8 cellular contexts compared by ENCODE assay signal in the genomic region with DNA sequence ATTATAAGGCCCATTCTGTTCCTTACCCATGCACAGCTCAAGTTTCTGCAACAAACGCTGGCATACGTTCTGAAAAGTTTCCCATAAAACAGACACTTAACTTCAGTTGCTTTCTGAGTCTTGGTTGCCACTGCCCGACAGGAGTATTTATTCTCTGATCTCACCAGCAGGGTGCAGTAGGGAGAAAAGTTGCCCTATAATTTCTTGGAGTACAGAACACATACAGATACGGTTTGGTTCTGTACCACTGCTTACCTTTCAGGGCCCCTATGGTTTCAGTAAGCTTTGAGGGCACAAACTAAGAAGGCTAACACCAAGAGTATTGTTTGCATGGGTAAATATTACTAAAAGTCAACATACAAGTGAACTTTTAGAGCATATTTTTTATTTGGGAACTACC.
DNase-seq lines count a peak whose midpoint lies in the region; ATAC-seq and TF ChIP-seq lines count a peak whose summit lies in the region.

No MANE protein-coding gene starts in this region.

- peaks cover 13% of the 10 kb centered on the region for H3K9me3 Mint-ChIP-seq in MCF 10A (ENCODE audit: unreplicated experiment)

- no peaks in the 10 kb centered on the region for H3K27me3 ChIP-seq in breast epithelium
- no peaks in the 10 kb centered on the region for H3K27me3 ChIP-seq in Karpas-422 (ENCODE audit: low read length)
- H3K27me3 ChIP-seq in testis: no peaks in the 10 kb centered on the region

- H3K4me1 Mint-ChIP-seq in MCF 10A (ENCODE audit: insufficient read depth, unreplicated experiment): peaks cover 5% of the 10 kb centered on the region

- peaks cover 50% of the 10 kb centered on the region for H3K36me3 Mint-ChIP-seq in MCF 10A (ENCODE audit: insufficient read depth, unreplicated experiment)

- H3K36me3 ChIP-seq in breast epithelium: peaks cover 6% of the 10 kb centered on the region
- H3K36me3 ChIP-seq in Karpas-422 (ENCODE audit: insufficient read depth, low read length): no peaks in the 10 kb centered on the region
- H3K36me3 ChIP-seq in testis (ENCODE audit: low read depth, missing control alignments): no peaks in the 10 kb centered on the region

- CTCF ChIA-PET in MCF 10A (lab: Yijun Ruan, JAX): interaction anchor here (0.6 to 2.1 kb wide), 5 partner anchors 19 to 1250 kb away, joined by 3 to 6 read pairs (median 4); no protein-coding TSS in a partner anchor

- 71 to 74% methylated on average over 4 of the region's 4 CpGs for WGBS in testis, 2 donors

- H3K27ac ChIP-seq in breast epithelium: no peak overlapping the region
- H3K27ac ChIP-seq in Karpas-422 (ENCODE audit: low read length): no peak overlapping the region
- no peak overlapping the region for H3K27ac ChIP-seq in testis

- no peaks in the 10 kb centered on the region for H4K20me1 ChIP-seq in Karpas-422 (ENCODE audit: insufficient read depth, low read depth, low read length)

- TF ChIP-seq POLR2A in breast epithelium (IDR thresholded peaks at IDR 0.05): no peak
- no peak for TF ChIP-seq POLR2A in testis (IDR thresholded peaks at IDR 0.05)

- no peak overlapping the region for H3K4me2 ChIP-seq in Karpas-422 (ENCODE audit: low read depth, low read length, poor library complexity, severe bottlenecking)

- H3K79me2 ChIP-seq in Karpas-422 (ENCODE audit: low read length): no peaks in the 10 kb centered on the region

- intact Hi-C loops in MCF 10A (cut with micrococcal nuclease) (no loop called here), breast epithelium (cut with DNase I; ENCODE audit: low total_unique reads) (no loop called here), testis (cut with DNase I; ENCODE audit: low total_unique reads) (no loop called here)

- no peak overlapping the region for H3K4me3 Mint-ChIP-seq in MCF 10A (ENCODE audit: unreplicated experiment)

- H3K9me2 ChIP-seq in Karpas-422 (replicated peaks; ENCODE audit: insufficient read depth, low read length): no peaks in the 10 kb centered on the region

- H3K4me1 ChIP-seq in breast epithelium (no peaks in the 10 kb centered on the region), Karpas-422 (ENCODE audit: low read length) (no peaks in the 10 kb centered on the region), testis (no peaks in the 10 kb centered on the region)

- peak; percentile 52 for DNase-seq in MCF 10A (ENCODE audit: unreplicated experiment)
- DNase-seq in breast epithelium (ENCODE audit: low spot score in 2 of 2): no peak
- DNase-seq in Karpas-422: peak; percentile 80
- DNase-seq in choroid plexus epithelial cell (ENCODE audit: low read depth): peak; percentile 58
- no peak for DNase-seq in testis
- DNase-seq in H4 (ENCODE audit: low spot score): no peak
- no peak for DNase-seq in nucleus accumbens (lab: John Stamatoyannopoulos, UW)

- no peak overlapping the region for H3K9ac ChIP-seq in Karpas-422 (ENCODE audit: low read length)

- no peak overlapping the region for H2AFZ ChIP-seq in Karpas-422 (ENCODE audit: low read length)

- H3K4me3 ChIP-seq in breast epithelium: no peak overlapping the region
- H3K4me3 ChIP-seq in Karpas-422 (ENCODE audit: low read length): no peak overlapping the region
- no peak overlapping the region for H3K4me3 ChIP-seq in choroid plexus epithelial cell (ENCODE audit: low read depth, low read length)
- no peak overlapping the region for H3K4me3 ChIP-seq in testis

- peaks cover 0 to 19% of the 10 kb centered on the region in 2 donors for H3K9me3 ChIP-seq in breast epithelium
- no peaks in the 10 kb centered on the region for H3K9me3 ChIP-seq in Karpas-422 (ENCODE audit: low read length)
- no peaks in the 10 kb centered on the region for H3K9me3 ChIP-seq in testis

- ATAC-seq in HG02571 (IDR thresholded peaks at IDR 0.05; ENCODE audit: unreplicated experiment): no peak

- POLR2A ChIA-PET in MCF 10A (lab: Yijun Ruan, JAX): no interaction called here

- TF ChIP-seq CTCF in MCF 10A (IDR thresholded peaks at IDR 0.05; ENCODE audit: unreplicated experiment): peak; percentile 27
- peak in 1 of 3 donors; percentile 23 for TF ChIP-seq CTCF in breast epithelium (IDR thresholded peaks at IDR 0.05)
- peak; percentile 67 for TF ChIP-seq CTCF in choroid plexus epithelial cell (conservative IDR thresholded peaks at IDR 0.05; ENCODE audit: low read depth, low read length)
- peak; percentile 28 to 36 (median 34) for TF ChIP-seq CTCF in testis (IDR thresholded peaks at IDR 0.05)

- no peaks in the 10 kb centered on the region for H3K27me3 Mint-ChIP-seq in MCF 10A (ENCODE audit: insufficient read depth, unreplicated experiment)

- no peak overlapping the region for H3K27ac Mint-ChIP-seq in MCF 10A (ENCODE audit: low read depth, unreplicated experiment)

- BruUV-seq in MCF 10A (replicated peaks; lab: Mats Ljungman, UMichigan): no TSS peak

Comparison
In these comparisons a context has a peak if more than half of its experiments do, and no peak if none do; other contexts are left out.
1. DNase-seq: peak in MCF 10A (single experiment), Karpas-422 (single experiment) and choroid plexus epithelial cell (single experiment); none in breast epithelium (0 of 2), testis (single experiment), H4 (single experiment) and nucleus accumbens (0 of 56).